Comparison of ENCODE assay signal across 8 cellular contexts in genomic region chr12:25965682-25966081, GRCh38. TPM values are rescaled to one million over a fixed set of nuclear protein-coding genes. Genes with fewer than 3 reads are reported as not detected.
"Had no signal": no experiment of that assay in that cellular context is flagged by ENCODE, and none has a peak within 500 bp of the region (broad histone marks: within the 10 kb centered on the region; RNA-seq: fewer than 3 reads in every experiment).

No MANE protein-coding gene starts in this region.

- H3K27ac ChIP-seq: HL-60 had no signal

- DNase-seq: IMR-90, KBM-7, KG1 had no signal

- H3K4me3 Mint-ChIP-seq: IgD-negative memory B cell had no signal

- ATAC-seq: HepG2, K562 had no signal

- H3K4me3 ChIP-seq: K562 had no signal

- H3K27ac Mint-ChIP-seq: IgD-negative memory B cell had no signal

RNA-seq across cellular contexts. Expression of gene RASSF8, which starts 7.2 kb away (rescaled TPM):
- total RNA-seq: HT-29 had no signal
- polyA plus RNA-seq: IgD-negative memory B cell had no signal
